ENCODE assay signal across 8 cellular contexts in the genomic region with DNA sequence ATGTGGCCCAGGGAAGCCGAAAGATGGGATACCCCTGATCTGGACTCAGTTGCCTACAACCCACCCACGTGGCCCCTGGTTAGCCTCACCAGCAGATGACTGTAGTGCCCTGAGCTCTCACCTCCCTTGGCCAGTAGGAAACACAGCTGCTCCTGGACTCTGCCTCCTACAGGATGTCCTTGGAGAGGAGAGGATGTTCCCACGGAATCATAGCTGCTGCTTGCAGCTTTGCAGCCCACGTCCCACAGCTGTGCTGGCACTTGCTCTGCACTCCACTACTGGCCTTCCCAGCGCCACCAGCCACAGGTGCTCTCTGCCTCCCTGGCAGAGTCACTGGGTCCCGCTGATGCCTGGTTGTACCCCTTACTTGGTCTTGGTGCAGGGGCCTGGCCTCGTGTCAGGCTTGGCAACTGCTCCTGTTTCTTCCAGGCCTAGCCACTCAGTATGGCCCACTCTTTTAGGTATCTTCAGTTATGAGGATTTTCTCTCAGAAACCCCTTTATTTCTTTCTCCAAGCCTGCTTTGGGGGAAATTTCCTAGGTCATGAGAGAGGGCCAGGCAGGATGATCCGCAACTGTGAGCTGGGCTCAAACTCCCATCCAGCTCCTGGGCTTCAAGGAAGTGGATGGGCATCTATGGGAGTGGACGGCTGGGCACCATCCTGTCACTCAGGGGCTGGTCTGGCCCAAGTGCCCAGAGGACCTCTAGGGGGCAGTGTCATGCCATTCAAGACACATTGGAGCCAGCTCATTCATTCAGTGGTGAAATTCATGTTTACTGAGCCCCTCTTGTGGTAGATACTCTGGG. TPM values are rescaled to one million over a fixed set of nuclear protein-coding genes. Genes with fewer than 3 reads are reported as not detected.
DNase-seq lines count a peak whose midpoint lies in the region; TF ChIP-seq lines count a peak whose summit lies in the region.

No MANE protein-coding gene starts in this region.

- H3K4me1 Mint-ChIP-seq in activated CD4-positive, alpha-beta memory T cell treated with anti-CD3 and anti-CD28 coated beads, Interleukin-2, amount 10 ng/mL, durations not matched to agents 7 days and 5 days, result peaks cover 6% of the 10 kb centered on the region
- peaks cover 17% of the 10 kb centered on the region for H3K4me1 Mint-ChIP-seq in endodermal cell

- DNase-seq in NCI-H345 (lab: John Stamatoyannopoulos, UW) (peak; percentile 7), NCI-H345 treated with DMSO at 0.1 percent for 48 hours (lab: John Stamatoyannopoulos, UW; ENCODE audit: unreplicated experiment) (no peak), HFF-Myc (ENCODE audit: extremely low read depth, low read depth) (no peak), NCI-H2029 (lab: John Stamatoyannopoulos, UW) (peak; percentile 47), endodermal cell (peak; percentile 93), mucosa of gallbladder (ENCODE audit: low spot score) (peak; percentile 69)
- peak; percentile 76 for DNase-seq in activated CD4-positive, alpha-beta memory T cell treated with anti-CD3 and anti-CD28 coated beads, Interleukin-2, amount 10 ng/mL, durations not matched to agents 7 days and 5 days
- peak; percentile 30 for DNase-seq in stimulated activated CD8-positive, alpha-beta memory T cell treated with anti-CD3 and anti-CD28 coated beads, Interleukin-7, amount 100 ng/mL, for 24 hours (ENCODE audit: low read depth)

- TF ChIP-seq CTCF in HFF-Myc (IDR thresholded peaks at IDR 0.05; ENCODE audit: low read depth, low read length, missing control alignments), result peak; percentile 83
- peak; percentile 94 for TF ChIP-seq CTCF in endodermal cell (conservative IDR thresholded peaks at IDR 0.05)

- H3K9me3 Mint-ChIP-seq in activated CD4-positive, alpha-beta memory T cell treated with anti-CD3 and anti-CD28 coated beads, Interleukin-2, amount 10 ng/mL, durations not matched to agents 7 days and 5 days, result no peaks in the 10 kb centered on the region
- no peaks in the 10 kb centered on the region for H3K9me3 Mint-ChIP-seq in endodermal cell

- WGBS in endodermal cell (ENCODE audit: insufficient coverage in 1 of 2, insufficient read length in 1 of 2), 2 experiments, result 83 to 93% methylated on average over 5 to 9 of the region's 9 CpGs

- H3K27me3 Mint-ChIP-seq in activated CD4-positive, alpha-beta memory T cell treated with anti-CD3 and anti-CD28 coated beads, Interleukin-2, amount 10 ng/mL, durations not matched to agents 7 days and 5 days, result no peaks in the 10 kb centered on the region
- H3K27me3 Mint-ChIP-seq in endodermal cell (ENCODE audit: insufficient read depth), result no peaks in the 10 kb centered on the region

- no peaks in the 10 kb centered on the region for H3K9me3 ChIP-seq in endodermal cell (ENCODE audit: control insufficient read depth, low read length)

- no peak overlapping the region for H3K27ac ChIP-seq in endodermal cell (ENCODE audit: low read depth, low read length)

- H3K36me3 ChIP-seq in endodermal cell (ENCODE audit: control insufficient read depth, insufficient read depth, low read length), result peaks cover 6% of the 10 kb centered on the region

- H3K4me3 ChIP-seq in HFF-Myc (replicated peaks; ENCODE audit: low read depth, low read length) (no peak overlapping the region), endodermal cell (ENCODE audit: low read length) (no peak overlapping the region)

- POLR2A ChIA-PET in activated CD4-positive, alpha-beta memory T cell treated with anti-CD3 and anti-CD28 coated beads, Interleukin-2, amount 10 ng/mL, durations not matched to agents 7 days and 5 days (lab: Charles Lee), result interaction anchor here (1.1 to 2.1 kb wide), 2 partner anchors 20 to 190 kb away, joined by 4 to 5 read pairs; partner anchors contain the start of gene OXSR1

- H3K27ac Mint-ChIP-seq in activated CD4-positive, alpha-beta memory T cell treated with anti-CD3 and anti-CD28 coated beads, Interleukin-2, amount 10 ng/mL, durations not matched to agents 7 days and 5 days, result no peak overlapping the region
- peak overlapping the region; percentile 71 for H3K27ac Mint-ChIP-seq in endodermal cell

- no peaks in the 10 kb centered on the region for H3K27me3 ChIP-seq in endodermal cell (ENCODE audit: control insufficient read depth, insufficient read depth, low read length, poor library complexity, severe bottlenecking)

- peaks cover 3% of the 10 kb centered on the region for H3K4me1 ChIP-seq in endodermal cell (ENCODE audit: control insufficient read depth, insufficient read depth, low read length)

- H3K4me3 Mint-ChIP-seq in activated CD4-positive, alpha-beta memory T cell treated with anti-CD3 and anti-CD28 coated beads, Interleukin-2, amount 10 ng/mL, durations not matched to agents 7 days and 5 days, result no peak overlapping the region
- no peak overlapping the region for H3K4me3 Mint-ChIP-seq in endodermal cell

- no peaks in the 10 kb centered on the region for H3K36me3 Mint-ChIP-seq in activated CD4-positive, alpha-beta memory T cell treated with anti-CD3 and anti-CD28 coated beads, Interleukin-2, amount 10 ng/mL, durations not matched to agents 7 days and 5 days (ENCODE audit: low read depth)
- H3K36me3 Mint-ChIP-seq in endodermal cell (ENCODE audit: low read depth), result peaks cover 16% of the 10 kb centered on the region

- CTCF ChIA-PET in activated CD4-positive, alpha-beta memory T cell treated with anti-CD3 and anti-CD28 coated beads, Interleukin-2, amount 10 ng/mL, durations not matched to agents 7 days and 5 days (lab: Charles Lee), result interaction anchor here (0.6 to 3.3 kb wide), 30 partner anchors 9 to 547 kb away, joined by 3 to 23 read pairs (median 4); partner anchors contain the start of genes DLEC1, EXOG and XYLB

- no peak overlapping the region for H3K9ac ChIP-seq in endodermal cell (ENCODE audit: extremely low read depth, low read length, poor library complexity, severe bottlenecking)

RNA-seq across cellular contexts. Expression of gene VILL, which starts 16.3 kb away (rescaled TPM):
- 10 to 100 TPM; 18.4 to 18.7 TPM for total RNA-seq in activated CD4-positive, alpha-beta memory T cell treated with anti-CD3 and anti-CD28 coated beads, Interleukin-2, amount 10 ng/mL, durations not matched to agents 7 days and 5 days
- total RNA-seq in endodermal cell (10 to 100 TPM; 16.0 to 21.3 TPM), mucosa of gallbladder (131 TPM)
- polyA plus RNA-seq in endodermal cell (2013, experiment 1 of 2), result 4.4 TPM
- polyA plus RNA-seq in endodermal cell (2013, experiment 2 of 2), result 3.5 TPM

RNA-seq across cellular contexts. Expression of gene PLCD1, which starts 55.1 kb away (rescaled TPM):
- total RNA-seq in activated CD4-positive, alpha-beta memory T cell treated with anti-CD3 and anti-CD28 coated beads, Interleukin-2, amount 10 ng/mL, durations not matched to agents 7 days and 5 days, result 10 to 100 TPM; 36.2 to 38.0 TPM
- 10 to 100 TPM; 54.3 to 66.6 TPM for total RNA-seq in endodermal cell
- 45.4 TPM for polyA plus RNA-seq in endodermal cell (2013, experiment 1 of 2)
- 46.2 TPM for polyA plus RNA-seq in endodermal cell (2013, experiment 2 of 2)
- total RNA-seq in mucosa of gallbladder, result 43.9 TPM

Comparison
In these comparisons a context has a peak if more than half of its experiments do, and no peak if none do; other contexts are left out.
1. DNase-seq: peak in NCI-H345 (single experiment), NCI-H2029 (single experiment), activated CD4-positive, alpha-beta memory T cell treated with anti-CD3 and anti-CD28 coated beads, Interleukin-2, amount 10 ng/mL, durations not matched to agents 7 days and 5 days (single experiment), endodermal cell (single experiment), mucosa of gallbladder (single experiment) and stimulated activated CD8-positive, alpha-beta memory T cell treated with anti-CD3 and anti-CD28 coated beads, Interleukin-7, amount 100 ng/mL, for 24 hours (single experiment); none in NCI-H345 treated with DMSO at 0.1 percent for 48 hours (single experiment) and HFF-Myc (single experiment).